In genomic region chr1:88001460-88001859, GRCh38 we compare ENCODE assay signal across 16 cellular contexts.
DNase-seq lines count a peak whose midpoint lies in the region; ATAC-seq and TF ChIP-seq lines count a peak whose summit lies in the region.
"Had no signal": no experiment of that assay in that cellular context is flagged by ENCODE, and none has a peak within 500 bp of the region (broad histone marks: within the 10 kb centered on the region; RNA-seq: fewer than 3 reads in every experiment).

No MANE protein-coding gene starts in this region.

- ATAC-seq in Panc1 = peak; percentile 48; the same call in 1 of the 2 replicates
- ATAC-seq in HG02642 (IDR thresholded peaks at IDR 0.05; ENCODE audit: poor library complexity, unreplicated experiment) = no peak
- no peak for ATAC-seq in HG03442 (IDR thresholded peaks at IDR 0.05; ENCODE audit: unreplicated experiment)
- ATAC-seq: esophagus mucosa, psoas muscle had no signal

- no peaks in the 10 kb centered on the region for H3K36me3 ChIP-seq in Panc1 (ENCODE audit: control insufficient read depth, insufficient read depth, low read length)
- H3K36me3 ChIP-seq in tibial artery = no peaks in the 10 kb centered on the region

- POLR2A ChIA-PET in Panc1 (lab: Charles Lee) = no interaction called here

- no TSS peak for BruUV-seq in Panc1 (replicated peaks; lab: Mats Ljungman, UMichigan)

- CTCF ChIA-PET in Panc1 (lab: Charles Lee) = no interaction called here

- intact Hi-C loops in Panc1 (cut with micrococcal nuclease; ENCODE audit: unreplicated experiment) (no loop called here), tibial artery (cut with DNase I; ENCODE audit: low total_unique reads) (no loop called here)

- no peaks in the 10 kb centered on the region for H3K4me1 ChIP-seq in Panc1 (ENCODE audit: control insufficient read depth, insufficient read depth, low read length)
- H3K4me1 ChIP-seq in tibial artery = peaks cover 0 to 7% (median 0%) of the 10 kb centered on the region in 4 donors
- H3K4me1 ChIP-seq: psoas muscle had no signal

- in situ Hi-C loops in Panc1 (cut with HindIII; ENCODE audit: low pct_unique_long_range_greater_than_20kb, low sequenced_read_pairs) = no loop called here

- TF ChIP-seq CTCF in Panc1 (IDR thresholded peaks at IDR 0.05) (no peak), epithelial cell of proximal tubule (conservative IDR thresholded peaks at IDR 0.05; ENCODE audit: low read depth, low read length) (no peak), tibial artery (IDR thresholded peaks at IDR 0.05) (no peak)

- H3K9me3 ChIP-seq in Panc1 (ENCODE audit: control insufficient read depth, insufficient read depth, low read depth, low read length) = no peaks in the 10 kb centered on the region
- no peaks in the 10 kb centered on the region for H3K9me3 ChIP-seq in tibial artery
- H3K9me3 ChIP-seq: psoas muscle had no signal

- H3K4me3 ChIP-seq in Panc1 (ENCODE audit: low read depth in 2 of 2, low read length in 2 of 2) (no peak overlapping the region), epithelial cell of proximal tubule (ENCODE audit: low read depth, low read length) (no peak overlapping the region), tibial artery (no peak overlapping the region)
- H3K4me3 ChIP-seq: psoas muscle had no signal

- H3K27me3 ChIP-seq in Panc1 (ENCODE audit: control insufficient read depth, insufficient read depth, low read length) (no peaks in the 10 kb centered on the region), tibial artery (no peaks in the 10 kb centered on the region)

- peak; percentile 63 for DNase-seq in ELR (ENCODE audit: low read depth)
- DNase-seq in Panc1 (ENCODE audit: low read depth, low spot score) = peak; percentile 32
- DNase-seq in epithelial cell of proximal tubule (ENCODE audit: low read depth) = peak; percentile 43
- peak; percentile 90 for DNase-seq in renal cortical epithelial cell (ENCODE audit: low read depth)
- no peak for DNase-seq in NCI-H2029 (lab: John Stamatoyannopoulos, UW)
- no peak for DNase-seq in tibial artery
- DNase-seq: activated naive CD4-positive, alpha-beta T cell treated with anti-CD3 and anti-CD28 coated beads for 36 hours; CD4-positive, alpha-beta T cell; KG1; NCI-H146; NCI-H524; psoas muscle; stimulated activated CD4-positive, alpha-beta T cell treated with anti-CD3 and anti-CD28 coated beads, Interleukin-2, amount 100 ng/mL, for 48 hours had no signal

- H3K27ac ChIP-seq in Panc1 (ENCODE audit: low read length) = no peak overlapping the region
- H3K27ac ChIP-seq in tibial artery = no peak overlapping the region
- H3K27ac ChIP-seq: psoas muscle had no signal

Comparison
In these comparisons a context has a peak if more than half of its experiments do, and no peak if none do; other contexts are left out.
1. DNase-seq: peak in ELR (single experiment), Panc1 (single experiment), epithelial cell of proximal tubule (single experiment) and renal cortical epithelial cell (single experiment); none in NCI-H2029 (single experiment) and tibial artery (0 of 2).